Comparison of ENCODE assay signal across 17 cellular contexts in the genomic region with DNA sequence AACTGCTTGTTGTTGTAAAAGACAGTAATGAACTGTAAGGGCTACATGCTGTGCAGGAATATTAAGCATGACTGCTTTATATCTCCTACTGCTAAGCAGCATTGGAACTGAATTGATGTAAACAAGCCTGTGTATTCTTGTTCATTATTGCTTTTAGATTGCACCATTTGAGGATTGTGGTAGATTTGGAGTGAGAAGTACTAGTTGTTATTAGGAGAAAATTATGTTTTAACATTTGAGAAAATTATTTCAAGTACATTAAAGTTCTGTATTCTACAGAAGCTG.
DNase-seq lines count a peak whose midpoint lies in the region; ATAC-seq, FAIRE-seq and TF ChIP-seq lines count a peak whose summit lies in the region.
"Had no signal": no experiment of that assay in that cellular context is flagged by ENCODE, and none has a peak within 500 bp of the region (broad histone marks: within the 10 kb centered on the region; RNA-seq: fewer than 3 reads in every experiment).

No MANE protein-coding gene starts in this region.

- intact Hi-C loops in sigmoid colon (cut with DNase I) = no loop called here
- intact Hi-C loops in left lung (cut with DNase I) = no loop called here

- peak; percentile 53 for FAIRE-seq in GM19239 (lab: Jason Lieb, UNC)
- FAIRE-seq: K562, small intestine had no signal

- TF ChIP-seq EP300 in sigmoid colon (IDR thresholded peaks at IDR 0.05) = no peak

- no peak for ATAC-seq in HG03457 (IDR thresholded peaks at IDR 0.05; ENCODE audit: unreplicated experiment)
- no peak for ATAC-seq in left lung
- ATAC-seq: K562, Panc1 had no signal

- no peak for TF ChIP-seq POLR2A in sigmoid colon (IDR thresholded peaks at IDR 0.05)

- H3K4me3 ChIP-seq in sigmoid colon = no peak overlapping the region
- no peak overlapping the region for H3K4me3 ChIP-seq in left lung
- H3K4me3 ChIP-seq: K562 had no signal

- H3K27me3 ChIP-seq in sigmoid colon = no peaks in the 10 kb centered on the region
- no peaks in the 10 kb centered on the region for H3K27me3 ChIP-seq in left lung
- H3K27me3 ChIP-seq: breast epithelium had no signal

- TF ChIP-seq CTCF in sigmoid colon (IDR thresholded peaks at IDR 0.05) (no peak), left lung (IDR thresholded peaks at IDR 0.05) (no peak)

- H3K9me3 ChIP-seq in sigmoid colon = peaks cover 0 to 3% (median 0%) of the 10 kb centered on the region in 4 donors
- H3K9me3 ChIP-seq in left lung = peaks cover 0 to under 1% of the 10 kb centered on the region in 2 donors

- DNase-seq in GM19239 (ENCODE audit: insufficient read length, low spot score) (no peak), OCI-M1 (lab: John Stamatoyannopoulos, UW) (peak; percentile 64), fibroblast of peridontal ligament (ENCODE audit: extremely low read depth) (peak; percentile 43), sigmoid colon (no peak), midbrain (lab: John Stamatoyannopoulos, UW) (no peak), left lung (no peak), 8988T (no peak)
- DNase-seq: activated CD4-positive, alpha-beta T cell treated with anti-CD3 and anti-CD28 coated beads for 4 hours; activated naive CD4-positive, alpha-beta T cell treated with anti-CD3 and anti-CD28 coated beads, Interleukin-2, amount 50 U/mL, for 16 hours; effector memory CD8-positive, alpha-beta T cell; HCEC 1CT; small intestine; T-helper 2 cell had no signal

- H3K27ac ChIP-seq in sigmoid colon (peak overlapping the region in 3 of 4 donors; percentile 25 to 72 (median 67)), left lung (peak overlapping the region in 1 of 2 donors; percentile 56)

- H3K36me3 ChIP-seq in sigmoid colon (no peaks in the 10 kb centered on the region), left lung (peaks cover 0 to 1% of the 10 kb centered on the region in 2 donors)
- H3K36me3 ChIP-seq: breast epithelium had no signal

- H3K4me1 ChIP-seq in sigmoid colon = peaks cover 0 to 47% (median 30%) of the 10 kb centered on the region in 4 donors
- H3K4me1 ChIP-seq in left lung = peaks cover 0 to 17% of the 10 kb centered on the region in 2 donors
- H3K4me1 ChIP-seq: breast epithelium had no signal

Comparison
In these comparisons a context has a peak if more than half of its experiments do, and no peak if none do; other contexts are left out.
1. DNase-seq: peak in OCI-M1 (single experiment) and fibroblast of peridontal ligament (single experiment); none in GM19239 (single experiment), sigmoid colon (single experiment), midbrain (single experiment), left lung (0 of 2) and 8988T (single experiment).